Comparison of ENCODE assay signal across 8 cellular contexts in the genomic region with DNA sequence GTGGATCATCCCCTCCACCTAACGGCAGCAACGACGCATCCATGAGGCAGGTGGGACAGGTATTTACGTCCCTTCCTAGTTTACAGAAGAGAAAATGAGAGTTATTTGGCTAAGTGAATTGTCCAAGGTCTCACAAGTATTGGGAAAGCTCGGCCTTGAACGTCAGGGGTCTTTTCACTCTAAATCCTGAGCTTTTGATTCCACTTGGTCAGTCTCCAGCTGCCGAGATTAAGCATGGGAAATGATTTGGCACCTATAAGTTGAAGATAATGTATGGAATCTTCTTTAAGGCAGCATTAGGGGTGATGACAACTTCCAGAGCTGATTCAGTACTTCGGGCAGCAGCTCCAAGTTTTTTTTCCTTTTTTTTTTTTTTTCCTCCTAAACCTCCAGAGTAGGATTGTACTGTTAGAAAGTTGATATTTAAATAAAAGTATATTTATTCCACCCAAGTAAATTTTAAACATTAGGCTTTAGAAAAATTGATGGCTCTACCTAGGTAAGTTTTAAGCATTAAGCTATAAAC. TPM values are rescaled to one million over a fixed set of nuclear protein-coding genes. Genes with fewer than 3 reads are reported as not detected.
DNase-seq lines count a peak whose midpoint lies in the region; ATAC-seq and TF ChIP-seq lines count a peak whose summit lies in the region.

No MANE protein-coding gene starts in this region.

- H3K4me3 Mint-ChIP-seq in CD14-positive monocyte, result peak overlapping the region; percentile 85 to 89
- H3K4me3 Mint-ChIP-seq in nephron progenitor cell, result peak overlapping the region; percentile 91

- H3K36me3 Mint-ChIP-seq in CD14-positive monocyte, result no peaks in the 10 kb centered on the region
- peaks cover 13% of the 10 kb centered on the region for H3K36me3 Mint-ChIP-seq in nephron progenitor cell (ENCODE audit: low read depth)

- peaks cover 8 to 13% (median 11%) of the 10 kb centered on the region in 7 donors for H3K9me3 Mint-ChIP-seq in CD14-positive monocyte
- peaks cover 4% of the 10 kb centered on the region for H3K9me3 Mint-ChIP-seq in nephron progenitor cell

- H3K27ac Mint-ChIP-seq in CD14-positive monocyte (peak overlapping the region in 2 of 7 donors; percentile 37 to 61), nephron progenitor cell (peak overlapping the region; percentile 15)

- intact Hi-C loops in CD14-positive monocyte (cut with micrococcal nuclease), result no loop called here

- in situ Hi-C loops in KBM-7 (cut with MboI; ENCODE audit: low pct_unique_long_range_greater_than_20kb, low sequenced_read_pairs), result no loop called here

- H3K4me1 Mint-ChIP-seq in CD14-positive monocyte, result peaks cover 9% of the 10 kb centered on the region
- peaks cover 61% of the 10 kb centered on the region for H3K4me1 Mint-ChIP-seq in nephron progenitor cell

- H3K27me3 Mint-ChIP-seq in CD14-positive monocyte (ENCODE audit: low read depth in 3 of 3), result peaks cover 0 to 8% (median 4%) of the 10 kb centered on the region in 3 donors
- peaks cover 6% of the 10 kb centered on the region for H3K27me3 Mint-ChIP-seq in nephron progenitor cell (ENCODE audit: low read depth, poor library complexity)

- DNase-seq in CD14-positive monocyte (ENCODE audit: low spot score), result no peak
- DNase-seq in KBM-7, result peak; percentile 27
- DNase-seq in dermis blood vessel endothelial cell, result peak; percentile 32
- DNase-seq in nephron progenitor cell, result no peak
- DNase-seq in NCI-H748 (lab: John Stamatoyannopoulos, UW; ENCODE audit: unreplicated experiment), result no peak
- no peak for DNase-seq in OCI-M2 (lab: John Stamatoyannopoulos, UW; ENCODE audit: unreplicated experiment)

- TF ChIP-seq CTCF in CD14-positive monocyte (IDR thresholded peaks at IDR 0.05), result no peak
- no peak for TF ChIP-seq CTCF in nephron progenitor cell (IDR thresholded peaks at IDR 0.05)

- ATAC-seq in GM18858 (IDR thresholded peaks at IDR 0.05; ENCODE audit: unreplicated experiment) (no peak), HG02852 (IDR thresholded peaks at IDR 0.05; ENCODE audit: unreplicated experiment) (no peak)

RNA-seq across cellular contexts. Expression of a gene that starts 0.7 kb away (rescaled TPM):
- polyA plus RNA-seq in CD14-positive monocyte, result 1 to 10 TPM; 1.6 to 3.2 TPM
- 12.2 and 13.3 TPM in 2 replicates for total RNA-seq in dermis blood vessel endothelial cell

RNA-seq across cellular contexts. Expression of a gene that starts 44.9 kb away (rescaled TPM):
- 10 to 100 TPM; 71.3 to 89.3 TPM for polyA plus RNA-seq in CD14-positive monocyte
- total RNA-seq in dermis blood vessel endothelial cell, result 23.3 and 34.7 TPM in 2 replicates

RNA-seq across cellular contexts. Expression of a gene that starts 58.5 kb away (rescaled TPM):
- polyA plus RNA-seq in CD14-positive monocyte, result not detected
- not detected in 2 replicates for total RNA-seq in dermis blood vessel endothelial cell

Comparison
In these comparisons a context has a peak if more than half of its experiments do, and no peak if none do; other contexts are left out.
1. DNase-seq: peak in KBM-7 (single experiment) and dermis blood vessel endothelial cell (single experiment); none in CD14-positive monocyte (single experiment), nephron progenitor cell (single experiment), NCI-H748 (single experiment) and OCI-M2 (single experiment).